Comparison of ENCODE assay signal across 8 cellular contexts in genomic region chr14:104225283-104226190, GRCh38.
DNase-seq lines count a peak whose midpoint lies in the region; ATAC-seq and TF ChIP-seq lines count a peak whose summit lies in the region.
"Not testable (repeated sequence)": the region's sequence is repeated elsewhere in the genome, so short reads cannot be mapped to it uniquely, and the experiment has no call there.

No MANE protein-coding gene starts in this region.

- H3K9ac ChIP-seq in HCT116 (ENCODE audit: low read length): not testable (repeated sequence)
- peak overlapping the region; percentile 26 to 85 for H3K9ac ChIP-seq in colonic mucosa (ENCODE audit: low read depth in 2 of 2, low read length in 2 of 2)

- peak; percentile 67 for ATAC-seq in HCT116
- ATAC-seq in lower lobe of right lung: not testable (repeated sequence)

- intact Hi-C loops in HCT116 (cut with micrococcal nuclease); colonic mucosa (cut with DNase I); lower lobe of right lung (cut with DNase I); spleen (cut with DNase I; ENCODE audit: low total_unique reads): not testable (repeated sequence)

- RAD21 ChIA-PET in HCT116 (lab: Charles Lee; ENCODE audit: low non-redundant PET in 1 of 2, low total read pairs in 2 of 2, uncharacterized antibody in 2 of 2, unreplicated experiment in 2 of 2): interaction anchor here (0.7 to 1.1 kb wide), 3 partner anchors 117 to 339 kb away, joined by 3 to 4 read pairs (median 3); no protein-coding TSS in a partner anchor

- DNase-seq in COLO668 (lab: John Stamatoyannopoulos, UW; ENCODE audit: unreplicated experiment): peak; percentile 94
- DNase-seq in HCT116 (ENCODE audit: low read depth, low spot score): peak; percentile 69
- DNase-seq in NCI-H2029 (lab: John Stamatoyannopoulos, UW): peak; percentile 85
- DNase-seq in NCI-H526 (lab: John Stamatoyannopoulos, UW): peak; percentile 93 to 96
- peak; percentile 36 for DNase-seq in RWPE1 (ENCODE audit: low spot score)
- peak; percentile 87 for DNase-seq in colonic mucosa
- peak; percentile 69 for DNase-seq in lower lobe of right lung
- peak; percentile 62 for DNase-seq in spleen

- TF ChIP-seq CTCF in HCT116 (IDR thresholded peaks at IDR 0.05 in 2 of 3, conservative IDR thresholded peaks at IDR 0.05 in 1 of 3; ENCODE audit: borderline replicate concordance in 1 of 3, insufficient read depth in 1 of 3, low read depth in 2 of 3, low read length in 2 of 3); RWPE1 (conservative IDR thresholded peaks at IDR 0.05; ENCODE audit: low read depth); colonic mucosa (IDR thresholded peaks at IDR 0.05); lower lobe of right lung (IDR thresholded peaks at IDR 0.05); spleen (IDR thresholded peaks at IDR 0.05 in 8 of 11, conservative IDR thresholded peaks at IDR 0.05 in 3 of 11): not testable (repeated sequence)

- not testable (repeated sequence) for H3K79me2 ChIP-seq in HCT116 (ENCODE audit: insufficient read depth, low read length)

- not testable (repeated sequence) for H3K27me3 ChIP-seq in HCT116 (ENCODE audit: insufficient read depth, low read length); colonic mucosa
- peaks cover 25% of the 10 kb centered on the region for H3K27me3 ChIP-seq in lower lobe of right lung (ENCODE audit: low read depth)
- H3K27me3 ChIP-seq in spleen (replicated peaks in 1 of 7): peaks cover 0 to 45% (median 19%) of the 10 kb centered on the region in 7 donors

- H3K9me3 ChIP-seq in HCT116 (ENCODE audit: control insufficient read depth in 1 of 2, insufficient read depth in 1 of 2, low read depth in 1 of 2, low read length in 2 of 2) (peaks cover 0 to 10% of the 10 kb centered on the region in 2 experiments; a peak in 1 of 4 replicates), spleen (peaks cover 0 to 13% (median 10%) of the 10 kb centered on the region in 8 donors)
- H3K9me3 ChIP-seq in colonic mucosa, lower lobe of right lung: not testable (repeated sequence)

- H3K4me1 ChIP-seq in HCT116 (ENCODE audit: control insufficient read depth in 1 of 2, insufficient read depth in 2 of 2, low read length in 2 of 2) (peaks cover 15 to 24% of the 10 kb centered on the region in 2 experiments), colonic mucosa (peaks cover 18% of the 10 kb centered on the region), spleen (peaks cover 0 to 47% (median 12%) of the 10 kb centered on the region in 6 donors)
- not testable (repeated sequence) for H3K4me1 ChIP-seq in lower lobe of right lung

- H3K9me2 ChIP-seq in HCT116 (ENCODE audit: insufficient read depth): not testable (repeated sequence)

- H3K4me2 ChIP-seq in HCT116 (ENCODE audit: low read length): peak overlapping the region; percentile 65

- POLR2A ChIA-PET in HCT116 (lab: Charles Lee); RWPE1 (lab: Yijun Ruan, JAX; ENCODE audit: low non-redundant PET): not testable (repeated sequence)

- CTCF ChIA-PET in HCT116 (lab: Charles Lee) (interaction anchor here (0.7 kb wide), 1 partner anchor 500 kb away, joined by 3 read pairs; no protein-coding TSS in a partner anchor), RWPE1 (lab: Yijun Ruan, JAX) (interaction anchor here (0.6 kb wide), 1 partner anchor 39 kb away, joined by 3 read pairs; no protein-coding TSS in a partner anchor)

- not testable (repeated sequence) for H3K36me3 ChIP-seq in HCT116 (ENCODE audit: control insufficient read depth in 1 of 2, insufficient read depth in 2 of 2, low read length in 2 of 2); colonic mucosa; lower lobe of right lung; spleen

- not testable (repeated sequence) for TF ChIP-seq RAD21 in HCT116 (IDR thresholded peaks at IDR 0.05; ENCODE audit: low read depth)

- H3K27ac ChIP-seq in HCT116 (ENCODE audit: low read depth, low read length) (peak overlapping the region; percentile 60; the same call in 1 of the 2 replicates), RWPE1 (peak overlapping the region; percentile 16; the same call in 1 of the 2 replicates), colonic mucosa (peak overlapping the region; percentile 80)
- H3K27ac ChIP-seq in lower lobe of right lung, spleen: not testable (repeated sequence)

- H4K20me1 ChIP-seq in HCT116 (ENCODE audit: insufficient read depth): not testable (repeated sequence)

- TF ChIP-seq POLR2A in HCT116 (IDR thresholded peaks at IDR 0.05; ENCODE audit: borderline replicate concordance, extremely low read depth, insufficient read depth, insufficient read length); spleen (IDR thresholded peaks at IDR 0.05): not testable (repeated sequence)

- not testable (repeated sequence) for H2AFZ ChIP-seq in HCT116 (ENCODE audit: low read depth, low read length, poor library complexity, severe bottlenecking)

- peak overlapping the region; percentile 5 to 30; a peak in 3 of 4 replicates for H3K4me3 ChIP-seq in HCT116 (replicated peaks in 1 of 2; ENCODE audit: low read depth in 1 of 2, low read length in 2 of 2)
- H3K4me3 ChIP-seq in colonic mucosa, lower lobe of right lung, spleen: not testable (repeated sequence)

- not testable (repeated sequence) for BruUV-seq in HCT116 (replicated peaks; lab: Mats Ljungman, UMichigan)

- 42 to 51% (median 46%) methylated on average over 7 to 23 of the region's 28 CpGs for WGBS in spleen, 5 donors

TF ChIP-seq in HCT116, 20 proteins besides CTCF, POLR2A, EP300 and RAD21:
- peak; percentile 39; the same call in 1 of the 2 replicates for TF ChIP-seq MAX (IDR thresholded peaks at IDR 0.05)
- 0 out of 2 replicates have a peak, but pooled peaks have one; percentile 25 for TF ChIP-seq POLR2AphosphoS5 (IDR thresholded peaks at IDR 0.05; ENCODE audit: low read depth, low read length)

Comparison
In these comparisons a context has a peak if more than half of its experiments do, and no peak if none do; other contexts are left out.
1. DNase-seq: peak in every context shown above with its lines; median percentile 94 in NCI-H526; 94 in COLO668; 87 in colonic mucosa; 85 in NCI-H2029; 69 in HCT116; 69 in lower lobe of right lung; 62 in spleen; 36 in RWPE1.